Comparison of ENCODE assay signal across 8 cellular contexts in the genomic region with DNA sequence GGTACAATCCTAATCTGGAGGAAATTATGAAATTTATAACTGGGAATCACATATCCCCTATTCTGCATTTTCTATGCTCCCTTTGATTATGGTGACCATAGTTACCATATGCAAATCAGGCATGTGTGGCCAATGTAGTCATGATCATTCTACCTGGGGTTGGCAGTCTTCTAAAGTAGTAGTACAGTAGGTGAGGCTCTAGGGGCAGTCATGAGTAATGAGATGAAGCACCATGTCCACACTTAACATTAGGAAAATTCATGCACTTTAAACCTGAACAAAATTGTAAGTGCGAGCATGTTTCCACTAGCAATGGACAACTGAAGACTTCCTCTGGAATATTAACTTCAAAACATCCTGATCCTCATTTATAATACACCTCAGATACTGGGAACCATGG.
A peak's percentile ranks its signal among the peaks of the same experiment; 100 is the strongest.
DNase-seq lines count a peak whose midpoint lies in the region; ATAC-seq and TF ChIP-seq lines count a peak whose summit lies in the region.

No MANE protein-coding gene starts in this region.

- DNase-seq in SK-N-DZ (ENCODE audit: low spot score): peak; percentile 12
- no peak for DNase-seq in ureter (ENCODE audit: low spot score)
- DNase-seq in NK-92 treated with Interleukin-12 subunit alpha and Interleukin-12 subunit beta, amount 100 ng/mL, for 24 hours (lab: John Stamatoyannopoulos, UW): no peak
- DNase-seq in immature natural killer cell: no peak

- peak; percentile 47 to 71 for TF ChIP-seq RAD21 in liver (IDR thresholded peaks at IDR 0.05)

- 100% methylated on average over 1 of the region's 1 CpG for WGBS in liver

- no peaks in the 10 kb centered on the region for H3K4me1 ChIP-seq in liver (ENCODE audit: control insufficient read depth in 4 of 4, insufficient read depth in 4 of 4, low read length in 3 of 4)

- H3K9ac ChIP-seq in liver (ENCODE audit: low read depth in 1 of 2, low read length in 2 of 2): no peak overlapping the region

- peaks cover 0 to 2% (median 1%) of the 10 kb centered on the region in 3 donors for H3K27me3 Mint-ChIP-seq in immature natural killer cell (ENCODE audit: low read depth in 3 of 3)

- H3K36me3 ChIP-seq in liver (ENCODE audit: control insufficient read depth in 4 of 4, insufficient read depth in 3 of 4, low read depth in 1 of 4, low read length in 3 of 4): no peaks in the 10 kb centered on the region

- no peaks in the 10 kb centered on the region for H3K27me3 ChIP-seq in liver (ENCODE audit: control insufficient read depth in 4 of 4, insufficient read depth in 4 of 4, low read length in 3 of 4)

- H3K27ac Mint-ChIP-seq in immature natural killer cell: no peak overlapping the region

- H3K4me3 Mint-ChIP-seq in immature natural killer cell: no peak overlapping the region

- peak; percentile 69 for ATAC-seq in GM19025 (IDR thresholded peaks at IDR 0.05; ENCODE audit: low read depth, unreplicated experiment)
- ATAC-seq in HG03108 (IDR thresholded peaks at IDR 0.05; ENCODE audit: unreplicated experiment): peak; percentile 63

- H3K9me3 ChIP-seq in liver (ENCODE audit: control insufficient read depth in 4 of 4, low read length in 3 of 4): no peaks in the 10 kb centered on the region

- peaks cover 0 to 16% (median 2%) of the 10 kb centered on the region in 6 donors for H3K9me3 Mint-ChIP-seq in immature natural killer cell

- H3K27ac ChIP-seq in C4-2B (no peak overlapping the region), liver (ENCODE audit: low read depth in 1 of 2, low read length in 2 of 2) (no peak overlapping the region)

- no peaks in the 10 kb centered on the region for H3K4me1 Mint-ChIP-seq in immature natural killer cell

- TF ChIP-seq CTCF in C4-2B (conservative IDR thresholded peaks at IDR 0.05): peak; percentile 69
- peak; percentile 31 for TF ChIP-seq CTCF in liver (IDR thresholded peaks at IDR 0.05; ENCODE audit: low read depth, low read length, missing input control)

- H3K4me3 ChIP-seq in liver (ENCODE audit: low read depth in 1 of 3, low read length in 3 of 3): no peak overlapping the region

- no peaks in the 10 kb centered on the region for H3K36me3 Mint-ChIP-seq in immature natural killer cell

TF ChIP-seq in liver, 16 proteins besides CTCF, POLR2A, EP300 and RAD21:
- TF ChIP-seq FOXA2 (IDR thresholded peaks at IDR 0.05) (no peak), HNF4G (IDR thresholded peaks at IDR 0.05) (no peak), SP1 (IDR thresholded peaks at IDR 0.05) (no peak), RXRA (IDR thresholded peaks at IDR 0.05) (no peak), EGR1 (IDR thresholded peaks at IDR 0.05; ENCODE audit: low read depth in 2 of 2) (no peak)
- TF ChIP-seq, protein P1, sequence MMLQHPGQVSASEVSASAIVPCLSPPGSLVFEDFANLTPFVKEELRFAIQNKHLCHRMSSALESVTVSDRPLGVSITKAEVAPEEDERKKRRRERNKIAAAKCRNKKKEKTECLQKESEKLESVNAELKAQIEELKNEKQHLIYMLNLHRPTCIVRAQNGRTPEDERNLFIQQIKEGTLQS (IDR thresholded peaks at IDR 0.05): no peak
- TF ChIP-seq, protein P2, sequence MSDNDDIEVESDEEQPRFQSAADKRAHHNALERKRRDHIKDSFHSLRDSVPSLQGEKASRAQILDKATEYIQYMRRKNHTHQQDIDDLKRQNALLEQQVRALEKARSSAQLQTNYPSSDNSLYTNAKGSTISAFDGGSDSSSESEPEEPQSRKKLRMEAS (IDR thresholded peaks at IDR 0.05): no peak
- TF ChIP-seq, protein P3, sequence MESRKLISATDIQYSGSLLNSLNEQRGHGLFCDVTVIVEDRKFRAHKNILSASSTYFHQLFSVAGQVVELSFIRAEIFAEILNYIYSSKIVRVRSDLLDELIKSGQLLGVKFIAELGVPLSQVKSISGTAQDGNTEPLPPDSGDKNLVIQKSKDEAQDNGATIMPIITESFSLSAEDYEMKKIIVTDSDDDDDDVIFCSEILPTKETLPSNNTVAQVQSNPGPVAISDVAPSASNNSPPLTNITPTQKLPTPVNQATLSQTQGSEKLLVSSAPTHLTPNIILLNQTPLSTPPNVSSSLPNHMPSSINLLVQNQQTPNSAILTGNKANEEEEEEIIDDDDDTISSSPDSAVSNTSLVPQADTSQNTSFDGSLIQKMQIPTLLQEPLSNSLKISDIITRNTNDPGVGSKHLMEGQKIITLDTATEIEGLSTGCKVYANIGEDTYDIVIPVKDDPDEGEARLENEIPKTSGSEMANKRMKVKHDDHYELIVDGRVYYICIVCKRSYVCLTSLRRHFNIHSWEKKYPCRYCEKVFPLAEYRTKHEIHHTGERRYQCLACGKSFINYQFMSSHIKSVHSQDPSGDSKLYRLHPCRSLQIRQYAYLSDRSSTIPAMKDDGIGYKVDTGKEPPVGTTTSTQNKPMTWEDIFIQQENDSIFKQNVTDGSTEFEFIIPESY (IDR thresholded peaks at IDR 0.05): no peak
